In genomic region chr12:6708968-6709394, GRCh38 we compare ENCODE assay signal across 11 cellular contexts. TPM values are rescaled to one million over a fixed set of nuclear protein-coding genes. Genes with fewer than 3 reads are reported as not detected.
A peak's percentile ranks its signal among the peaks of the same experiment; 100 is the strongest.
DNase-seq lines count a peak whose midpoint lies in the region; ATAC-seq and TF ChIP-seq lines count a peak whose summit lies in the region.
"Had no signal": no experiment of that assay in that cellular context is flagged by ENCODE, and none has a peak within 500 bp of the region (broad histone marks: within the 10 kb centered on the region; RNA-seq: fewer than 3 reads in every experiment).

No MANE protein-coding gene starts in this region.

- H3K4me1 ChIP-seq in CD8-positive, alpha-beta memory T cell (ENCODE audit: insufficient read depth, low read length): no peaks in the 10 kb centered on the region
- peaks cover 10% of the 10 kb centered on the region for H3K4me1 ChIP-seq in Loucy (ENCODE audit: insufficient read depth, low read length, poor library complexity, severe bottlenecking)
- H3K4me1 ChIP-seq: suprapubic skin had no signal

- no peak for TF ChIP-seq CTCF in Loucy (conservative IDR thresholded peaks at IDR 0.05; ENCODE audit: low read length)

- H3K9me3 Mint-ChIP-seq in CD8-positive, alpha-beta memory T cell: no peaks in the 10 kb centered on the region

- H4K20me1 ChIP-seq in Loucy (ENCODE audit: insufficient read depth, low read length, poor library complexity, severe bottlenecking): no peaks in the 10 kb centered on the region

- H3K27me3 Mint-ChIP-seq in CD8-positive, alpha-beta memory T cell: peaks cover 25 to 27% of the 10 kb centered on the region in 2 donors

- peak in 3 of 5 donors; percentile 7 to 64 (median 50) for DNase-seq in CD8-positive, alpha-beta memory T cell
- DNase-seq in central memory CD4-positive, alpha-beta T cell: peak; percentile 50
- no peak for DNase-seq in middle frontal gyrus (ENCODE audit: extremely low spot score, low spot score)
- DNase-seq: midbrain, NCI-H510A treated with DMSO at 0.1 percent for 48 hours had no signal

- no peaks in the 10 kb centered on the region for H3K79me2 ChIP-seq in Loucy (ENCODE audit: insufficient read depth, low read length)

- H3K4me3 ChIP-seq in CD8-positive, alpha-beta memory T cell (ENCODE audit: low read length): no peak overlapping the region
- H3K4me3 ChIP-seq in Loucy (ENCODE audit: low read length, poor library complexity, severe bottlenecking): no peak overlapping the region
- H3K4me3 ChIP-seq: suprapubic skin had no signal

- no peaks in the 10 kb centered on the region for H3K36me3 Mint-ChIP-seq in CD8-positive, alpha-beta memory T cell

- no peak for ATAC-seq in HG03045 (IDR thresholded peaks at IDR 0.05; ENCODE audit: unreplicated experiment)

- no peaks in the 10 kb centered on the region for H3K9me3 ChIP-seq in CD8-positive, alpha-beta memory T cell (ENCODE audit: low read length)
- H3K9me3 ChIP-seq in Loucy (ENCODE audit: insufficient read depth, low read depth, low read length): no peaks in the 10 kb centered on the region
- H3K9me3 ChIP-seq: suprapubic skin had no signal

- no peaks in the 10 kb centered on the region for H3K27me3 ChIP-seq in CD8-positive, alpha-beta memory T cell (ENCODE audit: insufficient read depth, low read length, poor library complexity, severe bottlenecking)
- no peaks in the 10 kb centered on the region for H3K27me3 ChIP-seq in Loucy (ENCODE audit: insufficient read depth, low read length, poor library complexity, severe bottlenecking)

- H3K4me2 ChIP-seq in Loucy (ENCODE audit: low read depth, low read length, poor library complexity, severe bottlenecking): peak overlapping the region; percentile 13

- no peaks in the 10 kb centered on the region for H3K9me2 ChIP-seq in Loucy (replicated peaks; ENCODE audit: low read depth, low read length)

- H3K27ac ChIP-seq in CD8-positive, alpha-beta memory T cell (ENCODE audit: low read depth, low read length): no peak overlapping the region
- H3K27ac ChIP-seq: HL-60, suprapubic skin had no signal

- peaks cover 7 to 10% (median 8%) of the 10 kb centered on the region in 3 donors for H3K4me1 Mint-ChIP-seq in CD8-positive, alpha-beta memory T cell

- POLR2A ChIA-PET in CD8-positive, alpha-beta memory T cell (lab: Charles Lee): interaction anchor here (1.2 kb wide), 1 partner anchor 15 kb away, joined by 5 read pairs; the partner anchor contains the start of gene COPS7A

- no peaks in the 10 kb centered on the region for H3F3A ChIP-seq in Loucy (ENCODE audit: low read depth)

- peak overlapping the region; percentile 32; the same call in 1 of the 2 replicates for H2AFZ ChIP-seq in Loucy (ENCODE audit: low read length)

- peak overlapping the region; percentile 75 to 94 (median 80) for H3K4me3 Mint-ChIP-seq in CD8-positive, alpha-beta memory T cell

- CTCF ChIA-PET in CD8-positive, alpha-beta memory T cell (lab: Charles Lee): interaction anchor here (0.6 kb wide), 1 partner anchor 96 kb away, joined by 3 read pairs; no protein-coding TSS in a partner anchor

- no peaks in the 10 kb centered on the region for H3K36me3 ChIP-seq in CD8-positive, alpha-beta memory T cell (ENCODE audit: insufficient read depth, low read length)
- no peaks in the 10 kb centered on the region for H3K36me3 ChIP-seq in Loucy (ENCODE audit: insufficient read depth, low read length)
- H3K36me3 ChIP-seq: suprapubic skin had no signal

- peak overlapping the region; percentile 12 to 96 (median 80) for H3K27ac Mint-ChIP-seq in CD8-positive, alpha-beta memory T cell

- no peak overlapping the region for H3K9ac ChIP-seq in Loucy (ENCODE audit: low read depth, low read length, poor library complexity, severe bottlenecking)

RNA-seq across cellular contexts. Expression of gene PIANP, which starts 8.4 kb away (rescaled TPM):
- under 1 TPM; 0.49 to 0.79 TPM for total RNA-seq in CD8-positive, alpha-beta memory T cell
- 0.77 TPM for polyA plus RNA-seq in CD8-positive, alpha-beta memory T cell
- total RNA-seq: dermis microvascular lymphatic vessel endothelial cell, pulmonary artery endothelial cell, suprapubic skin had no signal

RNA-seq across cellular contexts. Expression of gene COPS7A, which starts 14.9 kb away (rescaled TPM):
- total RNA-seq in CD8-positive, alpha-beta memory T cell: 10 to 100 TPM; 48.8 to 49.7 TPM
- polyA plus RNA-seq in CD8-positive, alpha-beta memory T cell: 46.2 TPM

RNA-seq across cellular contexts. Expression of gene ZNF384, which starts 19.8 kb away (rescaled TPM):
- 10 to 100 TPM; 58.1 to 63.3 TPM for total RNA-seq in CD8-positive, alpha-beta memory T cell
- polyA plus RNA-seq in CD8-positive, alpha-beta memory T cell: 37.2 TPM

RNA-seq across cellular contexts. Expression of gene MLF2, which starts 44.0 kb away (rescaled TPM):
- total RNA-seq in CD8-positive, alpha-beta memory T cell: 100 to 1,000 TPM; 141 to 146 TPM
- polyA plus RNA-seq in CD8-positive, alpha-beta memory T cell: 141 TPM

RNA-seq across cellular contexts. Expression of gene ING4, which starts 46.1 kb away (rescaled TPM):
- 10 to 100 TPM; 17.4 to 18.5 TPM for total RNA-seq in CD8-positive, alpha-beta memory T cell
- polyA plus RNA-seq in CD8-positive, alpha-beta memory T cell: 80.3 TPM
